In genomic region chr2:45759310-45759851, GRCh38 we compare ENCODE assay signal across 11 cellular contexts.
DNase-seq lines count a peak whose midpoint lies in the region; ATAC-seq and TF ChIP-seq lines count a peak whose summit lies in the region.
"Had no signal": no experiment of that assay in that cellular context is flagged by ENCODE, and none has a peak within 500 bp of the region (broad histone marks: within the 10 kb centered on the region; RNA-seq: fewer than 3 reads in every experiment).

No MANE protein-coding gene starts in this region.

- DNase-seq in HFF-Myc (ENCODE audit: extremely low read depth, low read depth) (peak; percentile 52), WTC11 (ENCODE audit: low spot score) (no peak), heart right ventricle (no peak), inferior parietal cortex (ENCODE audit: extremely low spot score) (no peak), NOMO-1 (lab: John Stamatoyannopoulos, UW; ENCODE audit: unreplicated experiment in 2 of 2) (no peak)
- DNase-seq in activated CD4-positive, alpha-beta T cell treated with anti-CD3 and anti-CD28 coated beads, Interleukin-2, amount 50 U/mL, for 48 hours, result no peak
- no peak for DNase-seq in stimulated activated CD4-positive, alpha-beta T cell treated with anti-CD3 and anti-CD28 coated beads, Interleukin-2, amount 100 ng/mL, for 24 hours
- DNase-seq: activated CD4-positive, alpha-beta T cell treated with anti-CD3 and anti-CD28 coated beads for 4 hours; activated naive CD8-positive, alpha-beta T cell treated with anti-CD3 and anti-CD28 coated beads, Interleukin-2, amount 50 U/mL, for 24 hours had no signal

- H3K27me3 ChIP-seq in heart right ventricle, result no peaks in the 10 kb centered on the region
- H3K27me3 ChIP-seq in skeletal muscle tissue (ENCODE audit: control insufficient read depth in 3 of 3, insufficient read depth in 3 of 3, low read length in 3 of 3), result no peaks in the 10 kb centered on the region

- H3K9ac ChIP-seq in skeletal muscle tissue (ENCODE audit: low read depth in 1 of 3, low read length in 3 of 3), result peak overlapping the region; percentile 52 to 83 (median 63)

- H3K27me3 Mint-ChIP-seq in WTC11 (ENCODE audit: low read depth), result no peaks in the 10 kb centered on the region
- H3K27me3 Mint-ChIP-seq: activated naive CD8-positive, alpha-beta T cell treated with anti-CD3 and anti-CD28 coated beads, Interleukin-2, amount 50 U/mL, for 24 hours had no signal

- peak; percentile 50; the same call in 1 of the 2 replicates for ATAC-seq in WTC11
- peak; percentile 66 to 92 (median 82) for ATAC-seq in heart right ventricle
- ATAC-seq: activated naive CD8-positive, alpha-beta T cell treated with anti-CD3 and anti-CD28 coated beads, Interleukin-2, amount 50 U/mL, for 24 hours had no signal

- CTCF ChIA-PET in WTC11 (lab: Charles Lee), result interaction anchor here (1.1 to 1.5 kb wide), 2 partner anchors 19 to 66 kb away, joined by 3 to 8 read pairs; no protein-coding TSS in a partner anchor

- no peak for TF ChIP-seq CTCF in HFF-Myc (IDR thresholded peaks at IDR 0.05; ENCODE audit: low read depth, low read length, missing control alignments)
- TF ChIP-seq CTCF in WTC11 (IDR thresholded peaks at IDR 0.05), result no peak
- TF ChIP-seq CTCF in heart right ventricle (IDR thresholded peaks at IDR 0.05), result no peak

- H3K36me3 ChIP-seq in heart right ventricle (no peaks in the 10 kb centered on the region), skeletal muscle tissue (ENCODE audit: control insufficient read depth in 3 of 3, insufficient read depth in 3 of 3, low read length in 3 of 3) (no peaks in the 10 kb centered on the region)

- H3K4me1 ChIP-seq in heart right ventricle (peaks cover 0 to 27% (median 14%) of the 10 kb centered on the region in 9 donors), skeletal muscle tissue (ENCODE audit: control insufficient read depth in 3 of 3, insufficient read depth in 3 of 3, low read length in 3 of 3) (peaks cover 14 to 33% (median 16%) of the 10 kb centered on the region in 3 donors)

- WGBS in heart right ventricle, 2 donors, result 40 to 46% methylated on average over 15 of the region's 15 CpGs

- H3K36me3 Mint-ChIP-seq in WTC11, result no peaks in the 10 kb centered on the region

- H3K4me3 ChIP-seq in HFF-Myc (replicated peaks; ENCODE audit: low read depth, low read length), result peak overlapping the region; percentile 18
- H3K4me3 ChIP-seq in heart right ventricle, result peak overlapping the region in 5 of 10 donors; percentile 4 to 35 (median 19)
- H3K4me3 ChIP-seq in skeletal muscle tissue (ENCODE audit: low read length in 3 of 3), result peak overlapping the region; percentile 24 to 76 (median 69)

- H3K27ac Mint-ChIP-seq in WTC11, result no peak overlapping the region
- H3K27ac Mint-ChIP-seq: activated naive CD8-positive, alpha-beta T cell treated with anti-CD3 and anti-CD28 coated beads, Interleukin-2, amount 50 U/mL, for 24 hours had no signal

- H3K4me3 Mint-ChIP-seq in WTC11, result no peak overlapping the region
- H3K4me3 Mint-ChIP-seq: activated naive CD8-positive, alpha-beta T cell treated with anti-CD3 and anti-CD28 coated beads, Interleukin-2, amount 50 U/mL, for 24 hours had no signal

- intact Hi-C loops in heart right ventricle (cut with DNase I), result no loop called here

- no peaks in the 10 kb centered on the region for H3K9me3 ChIP-seq in heart right ventricle
- no peaks in the 10 kb centered on the region for H3K9me3 ChIP-seq in skeletal muscle tissue (ENCODE audit: control insufficient read depth in 3 of 3, low read length in 3 of 3)

- no peaks in the 10 kb centered on the region for H3K9me3 Mint-ChIP-seq in WTC11
- H3K9me3 Mint-ChIP-seq: activated naive CD8-positive, alpha-beta T cell treated with anti-CD3 and anti-CD28 coated beads, Interleukin-2, amount 50 U/mL, for 24 hours had no signal

- H3K4me1 Mint-ChIP-seq in WTC11, result peaks cover 9% of the 10 kb centered on the region
- H3K4me1 Mint-ChIP-seq: activated naive CD8-positive, alpha-beta T cell treated with anti-CD3 and anti-CD28 coated beads, Interleukin-2, amount 50 U/mL, for 24 hours had no signal

- H3K27ac ChIP-seq in heart right ventricle (peak overlapping the region in 6 of 10 donors; percentile 12 to 74 (median 47)), skeletal muscle tissue (ENCODE audit: low read depth, low read length) (peak overlapping the region; percentile 81)
- H3K27ac ChIP-seq: RWPE1 had no signal

- POLR2A ChIA-PET in WTC11 (lab: Charles Lee), result interaction anchor here (1.0 kb wide), 1 partner anchor 15 kb away, joined by 3 read pairs; no protein-coding TSS in a partner anchor

TF ChIP-seq in WTC11, 78 proteins besides CTCF, POLR2A, EP300 and RAD21 (continues in another document):
- TF ChIP-seq E2F4 (CRISPR knock-in tag; IDR thresholded peaks at IDR 0.05; ENCODE audit: borderline replicate concordance, low read depth) (no peak), OVOL2 (CRISPR knock-in tag; IDR thresholded peaks at IDR 0.05; ENCODE audit: borderline replicate concordance) (no peak), ZNF121 (CRISPR knock-in tag; IDR thresholded peaks at IDR 0.05) (no peak), E2F1 (CRISPR knock-in tag; IDR thresholded peaks at IDR 0.05) (no peak), E2F5 (CRISPR knock-in tag; IDR thresholded peaks at IDR 0.05) (no peak), FOXP4 (CRISPR knock-in tag; IDR thresholded peaks at IDR 0.05) (no peak), GRHL2 (CRISPR knock-in tag; IDR thresholded peaks at IDR 0.05; ENCODE audit: insufficient replicate concordance, severe bottlenecking) (no peak), ZBTB21 (CRISPR knock-in tag; IDR thresholded peaks at IDR 0.05; ENCODE audit: borderline replicate concordance) (no peak)
